ENCODE assay signal across 19 cellular contexts in genomic region chr19:48670699-48671455, GRCh38. TPM values are rescaled to one million over a fixed set of nuclear protein-coding genes. Genes with fewer than 3 reads are reported as not detected.
A peak's percentile ranks its signal among the peaks of the same experiment; 100 is the strongest.
DNase-seq lines count a peak whose midpoint lies in the region; ATAC-seq and TF ChIP-seq lines count a peak whose summit lies in the region.
"Had no signal": no experiment of that assay in that cellular context is flagged by ENCODE, and none has a peak within 500 bp of the region (broad histone marks: within the 10 kb centered on the region; RNA-seq: fewer than 3 reads in every experiment).

No MANE protein-coding gene starts in this region.

- CTCF ChIA-PET in GM10248 (lab: Yijun Ruan, JAX) (no interaction called here), IMR-90 (lab: Yijun Ruan, JAX) (no interaction called here)

- 62% methylated on average over 13 of the region's 21 CpGs; no CpG with 5 or more reads in 1 of the 2 experiments for WGBS in IMR-90 (ENCODE audit: extremely low coverage in 2 of 2, insufficient read length in 1 of 2), 2 experiments

- no peak overlapping the region for H2AK9ac ChIP-seq in IMR-90 (replicated peaks; ENCODE audit: low read depth, low read length, poor library complexity)

- BruUV-seq in IMR-90 (replicated peaks; lab: Mats Ljungman, UMichigan), result no TSS peak

- no peak overlapping the region for H2AK5ac ChIP-seq in IMR-90 (ENCODE audit: low read depth, low read length)

- intact Hi-C loops in IMR-90 (cut with micrococcal nuclease), result no loop called here

- dilution Hi-C loops in IMR-90 (cut with HindIII; ENCODE audit: low sequenced_read_pairs, unreplicated experiment), result no loop called here

- no peak overlapping the region for H2BK15ac ChIP-seq in IMR-90 (ENCODE audit: low read depth, low read length)

- peak; percentile 12 for DNase-seq in GM10248 (ENCODE audit: extremely low spot score)
- DNase-seq in IMR-90, result no peak
- DNase-seq in epidermal melanocyte (ENCODE audit: insufficient read length, low spot score), result peak; percentile 13
- no peak for DNase-seq in progenitor cell of endocrine pancreas (ENCODE audit: low spot score, unreplicated experiment)
- DNase-seq in ecto neural progenitor cell (ENCODE audit: low spot score), result no peak
- DNase-seq: ACHN; AML-193; Calu3; CD4-positive, CD25-positive, alpha-beta regulatory T cell; GDM1; NCI-H1417 treated with DMSO at 0.1 percent for 48 hours; NCI-H2029; NCI-H446; RPMI8226; SIG-M5 had no signal

- H3K4me3 Mint-ChIP-seq in progenitor cell of endocrine pancreas (ENCODE audit: low read depth), result no peak overlapping the region
- H3K4me3 Mint-ChIP-seq: CD4-positive, CD25-positive, alpha-beta regulatory T cell had no signal

- no peaks in the 10 kb centered on the region for H3K36me3 ChIP-seq in IMR-90 (ENCODE audit: control insufficient read depth, insufficient read depth, low read length)
- H3K36me3 ChIP-seq: HAP-1 had no signal

- in situ Hi-C loops in IMR-90 (cut with MboI; ENCODE audit: low sequenced_read_pairs), result no loop called here

- no peak for TF ChIP-seq CTCF in GM10248 (IDR thresholded peaks at IDR 0.05; ENCODE audit: control extremely low read depth, extremely low read depth, low read depth, missing control alignments)
- no peak for TF ChIP-seq CTCF in IMR-90 (conservative IDR thresholded peaks at IDR 0.05; ENCODE audit: low read depth, low read length)
- no peak for TF ChIP-seq CTCF in progenitor cell of endocrine pancreas (IDR thresholded peaks at IDR 0.05; ENCODE audit: unreplicated experiment)

- H3K56ac ChIP-seq in IMR-90 (ENCODE audit: extremely low read depth, insufficient read depth, low read length), result no peak overlapping the region

- no peak overlapping the region for H3K4ac ChIP-seq in IMR-90 (ENCODE audit: low read depth, low read length)

- H4K8ac ChIP-seq in IMR-90 (ENCODE audit: low read depth in 2 of 2, low read length in 2 of 2), result no peak overlapping the region

- ATAC-seq in IMR-90 (ENCODE audit: low read depth) (no peak), HG03039 (IDR thresholded peaks at IDR 0.05; ENCODE audit: unreplicated experiment) (no peak), HG02885 (IDR thresholded peaks at IDR 0.05; ENCODE audit: poor library complexity, unreplicated experiment) (no peak)
- ATAC-seq: K562 had no signal

- H3K27me3 Mint-ChIP-seq in progenitor cell of endocrine pancreas, result peaks cover 25% of the 10 kb centered on the region
- H3K27me3 Mint-ChIP-seq: CD4-positive, CD25-positive, alpha-beta regulatory T cell had no signal

- H2BK20ac ChIP-seq in IMR-90 (ENCODE audit: low read depth, low read length), result no peak overlapping the region

- no peaks in the 10 kb centered on the region for H4K20me1 ChIP-seq in IMR-90 (ENCODE audit: insufficient read depth, low read length)

- H3K23ac ChIP-seq in IMR-90 (ENCODE audit: low read depth, low read length), result no peak overlapping the region

- H3K4me1 Mint-ChIP-seq in progenitor cell of endocrine pancreas (ENCODE audit: low read depth), result peaks cover 3% of the 10 kb centered on the region

- no peak overlapping the region for H3K9ac ChIP-seq in IMR-90 (ENCODE audit: low read depth, low read length)

- H3K9me1 ChIP-seq in IMR-90 (ENCODE audit: insufficient read depth, low read length), result no peaks in the 10 kb centered on the region

- no peaks in the 10 kb centered on the region for H3K9me3 Mint-ChIP-seq in progenitor cell of endocrine pancreas (ENCODE audit: low read depth)
- H3K9me3 Mint-ChIP-seq: CD4-positive, CD25-positive, alpha-beta regulatory T cell had no signal

- no peak overlapping the region for H2BK5ac ChIP-seq in IMR-90 (ENCODE audit: low read depth, low read length, poor library complexity, severe bottlenecking)

- H3K27ac ChIP-seq in IMR-90 (ENCODE audit: insufficient read depth, low read length), result no peak overlapping the region

- TF ChIP-seq POLR2A in IMR-90 (IDR thresholded peaks at IDR 0.05; ENCODE audit: low read depth, low read length), result no peak

- H4K91ac ChIP-seq in IMR-90 (ENCODE audit: insufficient read depth, low read depth, low read length), result no peak overlapping the region

- H2AFZ ChIP-seq in IMR-90 (replicated peaks; ENCODE audit: low read length, poor library complexity), result peak overlapping the region; percentile 43

- POLR2A ChIA-PET in GM10248 (lab: Yijun Ruan, JAX) (no interaction called here), IMR-90 (lab: Charles Lee; ENCODE audit: unreplicated experiment) (no interaction called here)

- no peak overlapping the region for H3K4me2 ChIP-seq in IMR-90 (ENCODE audit: low read depth, low read length)

- no peak overlapping the region for H3K4me3 ChIP-seq in IMR-90 (ENCODE audit: insufficient read depth, low read depth, low read length)
- H3K4me3 ChIP-seq: HAP-1, K562 had no signal

- H3K4me1 ChIP-seq in IMR-90 (ENCODE audit: control insufficient read depth, insufficient read depth, low read length), result no peaks in the 10 kb centered on the region

- H3K79me1 ChIP-seq in IMR-90 (ENCODE audit: low read depth in 1 of 2, low read length in 2 of 2), result no peaks in the 10 kb centered on the region

- H3K27me3 ChIP-seq in IMR-90 (ENCODE audit: control insufficient read depth, insufficient read depth, low read length), result peaks cover 7% of the 10 kb centered on the region

- H3K9me3 ChIP-seq in IMR-90 (ENCODE audit: control insufficient read depth, insufficient read depth, low read length), result no peaks in the 10 kb centered on the region
- H3K9me3 ChIP-seq: HAP-1 had no signal

- TF ChIP-seq RAD21 in IMR-90 (IDR thresholded peaks at IDR 0.05; ENCODE audit: low read length), result no peak

- H3K14ac ChIP-seq in IMR-90 (replicated peaks; ENCODE audit: low read depth, low read length), result no peak overlapping the region

- H3K27ac Mint-ChIP-seq in progenitor cell of endocrine pancreas, result peak overlapping the region; percentile 88

- no peaks in the 10 kb centered on the region for H3K36me3 Mint-ChIP-seq in progenitor cell of endocrine pancreas (ENCODE audit: insufficient read depth)
- H3K36me3 Mint-ChIP-seq: CD4-positive, CD25-positive, alpha-beta regulatory T cell had no signal

- no peak overlapping the region for H4K5ac ChIP-seq in IMR-90 (ENCODE audit: low read depth, low read length)

- H2BK120ac ChIP-seq in IMR-90 (ENCODE audit: low read depth, low read length), result no peak overlapping the region

- H3K18ac ChIP-seq in IMR-90 (ENCODE audit: low read depth, low read length), result no peak overlapping the region

TF ChIP-seq in IMR-90, 13 proteins besides CTCF, POLR2A, EP300 and RAD21:
- TF ChIP-seq NFE2L2 (IDR thresholded peaks at IDR 0.05; ENCODE audit: low read depth, low read length) (no peak), RCOR1 (IDR thresholded peaks at IDR 0.05; ENCODE audit: insufficient replicate concordance, low read length) (no peak), CHD1 (IDR thresholded peaks at IDR 0.05; ENCODE audit: low read depth, low read length) (no peak), BHLHE40 (IDR thresholded peaks at IDR 0.05; ENCODE audit: low read depth, low read length) (no peak), CEBPB (IDR thresholded peaks at IDR 0.05; ENCODE audit: low read depth, low read length) (no peak), USF2 (IDR thresholded peaks at IDR 0.05; ENCODE audit: low read depth, low read length) (no peak), FOS (IDR thresholded peaks at IDR 0.05; ENCODE audit: low read depth, low read length) (no peak), MAZ (IDR thresholded peaks at IDR 0.05; ENCODE audit: borderline replicate concordance, low read depth, low read length) (no peak)
- TF ChIP-seq, protein P1, sequence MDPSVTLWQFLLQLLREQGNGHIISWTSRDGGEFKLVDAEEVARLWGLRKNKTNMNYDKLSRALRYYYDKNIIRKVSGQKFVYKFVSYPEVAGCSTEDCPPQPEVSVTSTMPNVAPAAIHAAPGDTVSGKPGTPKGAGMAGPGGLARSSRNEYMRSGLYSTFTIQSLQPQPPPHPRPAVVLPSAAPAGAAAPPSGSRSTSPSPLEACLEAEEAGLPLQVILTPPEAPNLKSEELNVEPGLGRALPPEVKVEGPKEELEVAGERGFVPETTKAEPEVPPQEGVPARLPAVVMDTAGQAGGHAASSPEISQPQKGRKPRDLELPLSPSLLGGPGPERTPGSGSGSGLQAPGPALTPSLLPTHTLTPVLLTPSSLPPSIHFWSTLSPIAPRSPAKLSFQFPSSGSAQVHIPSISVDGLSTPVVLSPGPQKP (IDR thresholded peaks at IDR 0.05; ENCODE audit: borderline replicate concordance, low read depth, low read length), result no peak

RNA-seq across cellular contexts. Expression of gene NTN5, which starts 1.9 kb away (rescaled TPM):
- not detected in 2 replicates for total RNA-seq in IMR-90 (2012; rRNA removed)
- polyA plus RNA-seq in IMR-90 (2012; rRNA removed), result 0.11 and 0.19 TPM in 2 replicates
- polyA plus RNA-seq in IMR-90 (2012; cell fraction: cytosol; rRNA removed), result 0.14 and 0.29 TPM in 2 replicates
- polyA plus RNA-seq in IMR-90 (2012; cell fraction: nucleus; rRNA removed; ENCODE audit: low replicate concordance), result 1.9 and 3.1 TPM in 2 replicates
- total RNA-seq in progenitor cell of endocrine pancreas, result 0.91 and 1.0 TPM in 2 replicates
- total RNA-seq: K562 had no signal
- polyA plus RNA-seq: K562 had no signal

RNA-seq across cellular contexts. Expression of gene CA11, which starts 24.9 kb away (rescaled TPM):
- total RNA-seq in IMR-90 (2012; rRNA removed), result 1.3 and 1.7 TPM in 2 replicates
- 2.7 and 2.9 TPM in 2 replicates for polyA plus RNA-seq in IMR-90 (2012; rRNA removed)
- polyA plus RNA-seq in IMR-90 (2012; cell fraction: cytosol; rRNA removed), result 2.7 and 4.7 TPM in 2 replicates
- polyA plus RNA-seq in IMR-90 (2012; cell fraction: nucleus; rRNA removed; ENCODE audit: low replicate concordance), result 2.7 and 3.3 TPM in 2 replicates
- 8.9 and 9.6 TPM in 2 replicates for total RNA-seq in progenitor cell of endocrine pancreas

RNA-seq across cellular contexts. Expression of gene FUT2, which starts 24.9 kb away (rescaled TPM):
- total RNA-seq in IMR-90 (2012; rRNA removed), result not detected in 2 replicates
- not detected in 2 replicates for polyA plus RNA-seq in IMR-90 (2012; rRNA removed)
- polyA plus RNA-seq in IMR-90 (2012; cell fraction: cytosol; rRNA removed), result not detected in 2 replicates
- polyA plus RNA-seq in IMR-90 (2012; cell fraction: nucleus; rRNA removed; ENCODE audit: low replicate concordance), result not detected in 2 replicates
- total RNA-seq in progenitor cell of endocrine pancreas, result 1.4 and 2.4 TPM in 2 replicates
- total RNA-seq: CD4-positive, CD25-positive, alpha-beta regulatory T cell; K562 had no signal

RNA-seq across cellular contexts. Expression of gene DBP, which starts 33.7 kb away (rescaled TPM):
- total RNA-seq in IMR-90 (2012; rRNA removed) (2.5 and 3.6 TPM in 2 replicates), progenitor cell of endocrine pancreas (5.1 and 5.3 TPM in 2 replicates)
- polyA plus RNA-seq in IMR-90 (2012; rRNA removed), result 3.0 and 3.6 TPM in 2 replicates
- 2.9 and 6.3 TPM in 2 replicates for polyA plus RNA-seq in IMR-90 (2012; cell fraction: cytosol; rRNA removed)
- polyA plus RNA-seq in IMR-90 (2012; cell fraction: nucleus; rRNA removed; ENCODE audit: low replicate concordance), result 2.2 and 2.6 TPM in 2 replicates

RNA-seq across cellular contexts. Expression of gene MAMSTR, which starts 48.6 kb away (rescaled TPM):
- total RNA-seq in IMR-90 (2012; rRNA removed) (0.18 and 0.28 TPM in 2 replicates), progenitor cell of endocrine pancreas (2.0 and 2.1 TPM in 2 replicates)
- polyA plus RNA-seq in IMR-90 (2012; rRNA removed), result 1.9 and 2.7 TPM in 2 replicates
- polyA plus RNA-seq in IMR-90 (2012; cell fraction: cytosol; rRNA removed), result 2.2 and 3.7 TPM in 2 replicates
- 2.3 and 4.1 TPM in 2 replicates for polyA plus RNA-seq in IMR-90 (2012; cell fraction: nucleus; rRNA removed; ENCODE audit: low replicate concordance)

Comparison
In these comparisons a context has a peak if more than half of its experiments do, and no peak if none do; other contexts are left out.
1. DNase-seq: peak in GM10248 (single experiment) and epidermal melanocyte (single experiment); none in IMR-90 (single experiment), progenitor cell of endocrine pancreas (single experiment) and ecto neural progenitor cell (single experiment).